Comparison of ENCODE assay signal across 27 cellular contexts in the genomic region with DNA sequence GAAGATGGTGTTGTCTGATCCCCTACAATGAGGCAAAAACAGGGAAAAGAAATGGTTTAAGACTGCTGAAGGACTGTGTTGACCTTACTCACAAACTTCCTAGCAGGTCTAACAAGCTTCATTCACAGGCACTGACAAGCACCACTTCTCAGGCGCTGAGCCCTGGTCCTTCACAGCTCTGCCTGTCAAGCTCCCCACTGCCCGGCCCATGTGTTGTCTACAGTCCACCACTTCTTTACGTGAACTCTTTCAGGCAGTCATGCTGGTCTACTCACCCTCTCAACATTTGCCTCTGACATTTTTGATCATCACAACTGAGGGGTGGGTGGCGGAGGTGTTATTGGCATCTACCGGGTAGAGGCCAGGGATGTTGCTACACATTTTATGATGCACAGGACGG. TPM values are rescaled to one million over a fixed set of nuclear protein-coding genes. Genes with fewer than 3 reads are reported as not detected.
DNase-seq lines count a peak whose midpoint lies in the region; ATAC-seq and TF ChIP-seq lines count a peak whose summit lies in the region.
"Had no signal": no experiment of that assay in that cellular context is flagged by ENCODE, and none has a peak within 500 bp of the region (broad histone marks: within the 10 kb centered on the region; RNA-seq: fewer than 3 reads in every experiment).

No MANE protein-coding gene starts in this region.

- TF ChIP-seq EP300 in esophagus muscularis mucosa (IDR thresholded peaks at IDR 0.05) = no peak

- WGBS in esophagus muscularis mucosa = 93% methylated on average over 6 of the region's 6 CpGs

- H3K4me3 Mint-ChIP-seq in osteocyte (ENCODE audit: unreplicated experiment) = no peak overlapping the region
- H3K4me3 Mint-ChIP-seq: CD14-positive monocyte; CD4-positive, alpha-beta memory T cell; CD4-positive, CD25-positive, alpha-beta regulatory T cell; CD8-positive, alpha-beta memory T cell had no signal

- peaks cover 27% of the 10 kb centered on the region for H3K36me3 Mint-ChIP-seq in osteocyte (ENCODE audit: unreplicated experiment)
- H3K36me3 Mint-ChIP-seq: CD4-positive, alpha-beta memory T cell; CD4-positive, CD25-positive, alpha-beta regulatory T cell had no signal

- peaks cover 54 to 100% (median 95%) of the 10 kb centered on the region in 4 donors for H3K36me3 ChIP-seq in esophagus muscularis mucosa
- peaks cover 86% of the 10 kb centered on the region for H3K36me3 ChIP-seq in lower lobe of right lung
- H3K36me3 ChIP-seq: BE2C had no signal

- H3K27ac ChIP-seq in cingulate gyrus (ENCODE audit: low read depth, low read length) (peak overlapping the region; percentile 30), esophagus muscularis mucosa (replicated peaks in 1 of 4) (no peak overlapping the region), lower lobe of right lung (no peak overlapping the region)
- H3K27ac ChIP-seq: BLaER1 had no signal

- intact Hi-C loops in esophagus muscularis mucosa (cut with DNase I) = no loop called here
- intact Hi-C loops in lower lobe of right lung (cut with DNase I) = no loop called here

- H3K4me1 ChIP-seq in esophagus muscularis mucosa (peaks cover 0 to 4% (median 0%) of the 10 kb centered on the region in 4 donors), lower lobe of right lung (peaks cover 29% of the 10 kb centered on the region)
- H3K4me1 ChIP-seq: BE2C, BLaER1 had no signal

- H3K27ac Mint-ChIP-seq in osteocyte (ENCODE audit: unreplicated experiment) = no peak overlapping the region
- H3K27ac Mint-ChIP-seq: CD4-positive, alpha-beta memory T cell; CD4-positive, CD25-positive, alpha-beta regulatory T cell; CD8-positive, alpha-beta memory T cell had no signal

- H3K9me3 ChIP-seq in esophagus muscularis mucosa (no peaks in the 10 kb centered on the region), lower lobe of right lung (no peaks in the 10 kb centered on the region)
- H3K9me3 ChIP-seq: BE2C, BLaER1 had no signal

- H3K4me3 ChIP-seq in esophagus muscularis mucosa (no peak overlapping the region), lower lobe of right lung (no peak overlapping the region)
- H3K4me3 ChIP-seq: BLaER1, GM12878 had no signal

- H3K27me3 ChIP-seq in esophagus muscularis mucosa = no peaks in the 10 kb centered on the region
- H3K27me3 ChIP-seq in lower lobe of right lung (ENCODE audit: low read depth) = no peaks in the 10 kb centered on the region
- H3K27me3 ChIP-seq: BE2C, BLaER1 had no signal

- TF ChIP-seq POLR2A in esophagus muscularis mucosa (IDR thresholded peaks at IDR 0.05; ENCODE audit: low read depth) = no peak

- H3K4me1 Mint-ChIP-seq in osteocyte (ENCODE audit: unreplicated experiment) = no peaks in the 10 kb centered on the region
- H3K4me1 Mint-ChIP-seq: CD14-positive monocyte; CD4-positive, alpha-beta memory T cell; CD4-positive, CD25-positive, alpha-beta regulatory T cell; CD8-positive, alpha-beta memory T cell had no signal

- H3K9me3 Mint-ChIP-seq in osteocyte (ENCODE audit: unreplicated experiment) = no peaks in the 10 kb centered on the region
- H3K9me3 Mint-ChIP-seq: CD14-positive monocyte; CD4-positive, alpha-beta memory T cell; CD8-positive, alpha-beta memory T cell had no signal

- no peak for TF ChIP-seq CTCF in esophagus muscularis mucosa (IDR thresholded peaks at IDR 0.05)
- no peak for TF ChIP-seq CTCF in lower lobe of right lung (IDR thresholded peaks at IDR 0.05)
- TF ChIP-seq CTCF in osteocyte (IDR thresholded peaks at IDR 0.05) = no peak

- peak; percentile 32 to 60 for ATAC-seq in lower lobe of right lung
- ATAC-seq: GM12878 had no signal

- DNase-seq in esophagus muscularis mucosa (ENCODE audit: extremely low spot score) = peak; percentile 70
- DNase-seq in lower lobe of right lung = peak; percentile 62
- no peak for DNase-seq in NCI-H2029 treated with DMSO at 0.1 percent for 48 hours (lab: John Stamatoyannopoulos, UW)
- DNase-seq in nucleus accumbens (lab: John Stamatoyannopoulos, UW) = no peak
- DNase-seq in osteocyte (ENCODE audit: extremely low spot score, unreplicated experiment) = no peak
- DNase-seq: 8988T; ACHN; BE2C; C1 segment of cervical spinal cord; CD4-positive, alpha-beta memory T cell; CD4-positive, CD25-positive, alpha-beta regulatory T cell; CD8-positive, alpha-beta memory T cell; COR-L47; DMS 273 treated with DMSO at 0.1 percent for 48 hours; DMS153; DMS53; DMS79; DND-41; EL; GDM1 had no signal

- no peaks in the 10 kb centered on the region for H3K27me3 Mint-ChIP-seq in osteocyte (ENCODE audit: unreplicated experiment)

RNA-seq across cellular contexts. Expression of a gene that starts 40.7 kb away (rescaled TPM):
- total RNA-seq in esophagus muscularis mucosa = not detected
- 2.8 TPM for total RNA-seq in lower lobe of right lung
- total RNA-seq in osteocyte = not detected in 2 replicates
- total RNA-seq: A673; CD4-positive, alpha-beta memory T cell; CD4-positive, CD25-positive, alpha-beta regulatory T cell; CD8-positive, alpha-beta memory T cell; Daoy; G401; GM12878 had no signal

RNA-seq across cellular contexts. Expression of a gene that starts 50.2 kb away (rescaled TPM):
- 100 to 1,000 TPM in 3 of 4 donors, 10 to 100 TPM in 1; 92.6 to 136 (median 134) TPM for total RNA-seq in esophagus muscularis mucosa
- 178 TPM for total RNA-seq in lower lobe of right lung
- 71.4 and 78.5 TPM in 2 replicates for total RNA-seq in osteocyte

Comparison
In these comparisons a context has a peak if more than half of its experiments do, and no peak if none do; other contexts are left out.
1. DNase-seq: peak in esophagus muscularis mucosa (single experiment) and lower lobe of right lung (single experiment); none in NCI-H2029 treated with DMSO at 0.1 percent for 48 hours (single experiment), nucleus accumbens (0 of 56) and osteocyte (single experiment).